2 cellular contexts compared by ENCODE assay signal in the genomic region with DNA sequence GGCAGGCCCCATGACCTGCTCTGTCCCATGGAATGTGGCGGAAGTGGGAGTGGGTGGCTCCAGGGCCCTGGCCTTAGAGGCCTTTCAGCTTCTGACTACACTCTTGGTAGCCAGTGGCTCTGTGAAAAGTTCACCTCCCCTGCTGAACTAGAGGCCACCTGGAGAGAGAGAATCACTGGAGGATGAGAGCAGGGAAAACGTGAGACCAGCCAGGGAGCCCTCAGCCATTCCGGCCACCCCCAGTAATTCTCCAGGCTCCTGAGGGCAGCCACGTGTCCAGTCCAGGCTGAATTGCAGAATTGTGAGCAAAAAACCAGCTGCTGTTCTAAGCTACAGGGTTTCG.
TF ChIP-seq lines count a peak whose summit lies in the region.

No MANE protein-coding gene starts in this region.

TF ChIP-seq in GM23338, 12 proteins besides CTCF, POLR2A, EP300 and RAD21 (continued from another document):
- TF ChIP-seq, protein P1, sequence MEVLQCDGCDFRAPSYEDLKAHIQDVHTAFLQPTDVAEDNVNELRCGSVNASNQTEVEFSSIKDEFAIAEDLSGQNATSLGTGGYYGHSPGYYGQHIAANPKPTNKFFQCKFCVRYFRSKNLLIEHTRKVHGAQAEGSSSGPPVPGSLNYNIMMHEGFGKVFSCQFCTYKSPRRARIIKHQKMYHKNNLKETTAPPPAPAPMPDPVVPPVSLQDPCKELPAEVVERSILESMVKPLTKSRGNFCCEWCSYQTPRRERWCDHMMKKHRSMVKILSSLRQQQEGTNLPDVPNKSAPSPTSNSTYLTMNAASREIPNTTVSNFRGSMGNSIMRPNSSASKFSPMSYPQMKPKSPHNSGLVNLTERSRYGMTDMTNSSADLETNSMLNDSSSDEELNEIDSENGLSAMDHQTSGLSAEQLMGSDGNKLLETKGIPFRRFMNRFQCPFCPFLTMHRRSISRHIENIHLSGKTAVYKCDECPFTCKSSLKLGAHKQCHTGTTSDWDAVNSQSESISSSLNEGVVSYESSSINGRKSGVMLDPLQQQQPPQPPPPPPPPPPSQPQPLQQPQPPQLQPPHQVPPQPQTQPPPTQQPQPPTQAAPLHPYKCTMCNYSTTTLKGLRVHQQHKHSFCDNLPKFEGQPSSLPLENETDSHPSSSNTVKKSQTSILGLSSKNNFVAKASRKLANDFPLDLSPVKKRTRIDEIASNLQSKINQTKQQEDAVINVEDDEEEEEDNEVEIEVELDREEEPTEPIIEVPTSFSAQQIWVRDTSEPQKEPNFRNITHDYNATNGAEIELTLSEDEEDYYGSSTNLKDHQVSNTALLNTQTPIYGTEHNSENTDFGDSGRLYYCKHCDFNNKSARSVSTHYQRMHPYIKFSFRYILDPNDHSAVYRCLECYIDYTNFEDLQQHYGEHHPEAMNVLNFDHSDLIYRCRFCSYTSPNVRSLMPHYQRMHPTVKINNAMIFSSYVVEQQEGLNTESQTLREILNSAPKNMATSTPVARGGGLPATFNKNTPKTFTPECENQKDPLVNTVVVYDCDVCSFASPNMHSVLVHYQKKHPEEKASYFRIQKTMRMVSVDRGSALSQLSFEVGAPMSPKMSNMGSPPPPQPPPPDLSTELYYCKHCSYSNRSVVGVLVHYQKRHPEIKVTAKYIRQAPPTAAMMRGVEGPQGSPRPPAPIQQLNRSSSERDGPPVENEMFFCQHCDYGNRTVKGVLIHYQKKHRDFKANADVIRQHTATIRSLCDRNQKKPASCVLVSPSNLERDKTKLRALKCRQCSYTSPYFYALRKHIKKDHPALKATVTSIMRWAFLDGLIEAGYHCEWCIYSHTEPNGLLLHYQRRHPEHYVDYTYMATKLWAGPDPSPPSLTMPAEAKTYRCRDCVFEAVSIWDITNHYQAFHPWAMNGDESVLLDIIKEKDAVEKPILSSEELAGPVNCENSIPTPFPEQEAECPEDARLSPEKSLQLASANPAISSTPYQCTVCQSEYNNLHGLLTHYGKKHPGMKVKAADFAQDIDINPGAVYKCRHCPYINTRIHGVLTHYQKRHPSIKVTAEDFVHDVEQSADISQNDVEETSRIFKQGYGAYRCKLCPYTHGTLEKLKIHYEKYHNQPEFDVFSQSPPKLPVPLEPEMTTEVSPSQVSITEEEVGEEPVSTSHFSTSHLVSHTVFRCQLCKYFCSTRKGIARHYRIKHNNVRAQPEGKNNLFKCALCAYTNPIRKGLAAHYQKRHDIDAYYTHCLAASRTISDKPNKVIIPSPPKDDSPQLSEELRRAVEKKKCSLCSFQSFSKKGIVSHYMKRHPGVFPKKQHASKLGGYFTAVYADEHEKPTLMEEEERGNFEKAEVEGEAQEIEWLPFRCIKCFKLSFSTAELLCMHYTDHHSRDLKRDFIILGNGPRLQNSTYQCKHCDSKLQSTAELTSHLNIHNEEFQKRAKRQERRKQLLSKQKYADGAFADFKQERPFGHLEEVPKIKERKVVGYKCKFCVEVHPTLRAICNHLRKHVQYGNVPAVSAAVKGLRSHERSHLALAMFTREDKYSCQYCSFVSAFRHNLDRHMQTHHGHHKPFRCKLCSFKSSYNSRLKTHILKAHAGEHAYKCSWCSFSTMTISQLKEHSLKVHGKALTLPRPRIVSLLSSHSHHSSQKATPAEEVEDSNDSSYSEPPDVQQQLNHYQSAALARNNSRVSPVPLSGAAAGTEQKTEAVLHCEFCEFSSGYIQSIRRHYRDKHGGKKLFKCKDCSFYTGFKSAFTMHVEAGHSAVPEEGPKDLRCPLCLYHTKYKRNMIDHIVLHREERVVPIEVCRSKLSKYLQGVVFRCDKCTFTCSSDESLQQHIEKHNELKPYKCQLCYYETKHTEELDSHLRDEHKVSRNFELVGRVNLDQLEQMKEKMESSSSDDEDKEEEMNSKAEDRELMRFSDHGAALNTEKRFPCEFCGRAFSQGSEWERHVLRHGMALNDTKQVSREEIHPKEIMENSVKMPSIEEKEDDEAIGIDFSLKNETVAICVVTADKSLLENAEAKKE (CRISPR knock-in tag; IDR thresholded peaks at IDR 0.05), result no peak
- TF ChIP-seq JUNB (IDR thresholded peaks at IDR 0.05; ENCODE audit: unreplicated experiment) (no peak), ZNF114 (CRISPR knock-in tag; IDR thresholded peaks at IDR 0.05) (no peak), REST (IDR thresholded peaks at IDR 0.05; ENCODE audit: unreplicated experiment) (no peak)

TF ChIP-seq in SK-N-SH treated with all-trans-retinoic acid at 6 μM for 48 hours, 23 proteins besides CTCF, POLR2A, EP300 and RAD21 (continued from another document):
- TF ChIP-seq, protein P2, sequence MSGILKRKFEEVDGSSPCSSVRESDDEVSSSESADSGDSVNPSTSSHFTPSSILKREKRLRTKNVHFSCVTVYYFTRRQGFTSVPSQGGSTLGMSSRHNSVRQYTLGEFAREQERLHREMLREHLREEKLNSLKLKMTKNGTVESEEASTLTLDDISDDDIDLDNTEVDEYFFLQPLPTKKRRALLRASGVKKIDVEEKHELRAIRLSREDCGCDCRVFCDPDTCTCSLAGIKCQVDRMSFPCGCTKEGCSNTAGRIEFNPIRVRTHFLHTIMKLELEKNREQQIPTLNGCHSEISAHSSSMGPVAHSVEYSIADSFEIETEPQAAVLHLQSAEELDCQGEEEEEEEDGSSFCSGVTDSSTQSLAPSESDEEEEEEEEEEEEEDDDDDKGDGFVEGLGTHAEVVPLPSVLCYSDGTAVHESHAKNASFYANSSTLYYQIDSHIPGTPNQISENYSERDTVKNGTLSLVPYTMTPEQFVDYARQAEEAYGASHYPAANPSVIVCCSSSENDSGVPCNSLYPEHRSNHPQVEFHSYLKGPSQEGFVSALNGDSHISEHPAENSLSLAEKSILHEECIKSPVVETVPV (CRISPR knock-in tag; IDR thresholded peaks at IDR 0.05), result no peak
- TF ChIP-seq SNAI2 (CRISPR knock-in tag; IDR thresholded peaks at IDR 0.05), result no peak
